ENCODE assay signal across 8 cellular contexts in the genomic region with DNA sequence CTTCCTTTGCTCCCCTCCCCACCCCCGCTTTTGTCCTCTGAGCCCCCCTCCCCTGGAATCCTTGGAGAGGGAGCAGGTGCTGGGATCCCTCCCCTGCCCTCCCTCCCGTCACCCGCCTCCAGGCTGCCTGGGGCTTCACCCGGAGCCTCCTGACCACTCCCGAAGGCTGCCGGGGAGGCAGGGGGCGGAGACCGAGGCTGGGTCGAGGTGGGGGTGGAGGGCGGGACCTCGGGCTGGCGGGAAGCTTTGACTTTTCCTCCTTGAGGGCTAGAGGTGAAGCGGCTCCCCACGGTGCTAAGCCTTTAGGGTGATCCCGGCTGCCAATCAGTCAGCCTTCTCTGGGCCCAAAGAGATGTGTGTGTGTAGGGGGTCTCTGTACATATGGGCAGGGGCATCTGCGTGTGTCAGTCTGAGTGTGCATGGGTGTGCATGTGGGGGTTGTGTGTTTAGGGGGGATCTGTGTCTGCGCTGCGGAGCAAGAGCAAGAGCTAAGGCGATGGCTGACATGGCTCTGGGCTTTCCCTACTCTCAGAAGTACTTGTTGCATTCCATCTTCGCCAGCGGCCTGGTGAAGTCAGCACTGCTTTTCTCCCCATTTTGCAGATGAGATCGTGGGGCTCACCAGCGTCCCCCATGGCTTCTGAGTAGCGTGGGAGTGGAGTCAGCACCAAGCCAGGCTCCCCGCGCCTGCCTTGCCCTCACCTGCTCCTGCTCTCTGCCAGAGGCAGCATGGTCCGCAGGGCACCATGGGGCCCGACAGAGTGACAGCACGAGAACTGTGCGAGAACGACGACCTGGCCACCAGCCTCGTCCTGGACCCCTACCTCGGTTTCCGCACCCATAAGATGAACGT. TPM values are rescaled to one million over a fixed set of nuclear protein-coding genes. Genes with fewer than 3 reads are reported as not detected.
DNase-seq lines count a peak whose midpoint lies in the region; ATAC-seq lines count a peak whose summit lies in the region.

No MANE protein-coding gene starts in this region.

- peaks cover 4 to 16% of the 10 kb centered on the region in 2 donors for H3K36me3 Mint-ChIP-seq in CD4-positive, alpha-beta memory T cell
- H3K36me3 Mint-ChIP-seq in activated naive CD4-positive, alpha-beta T cell treated with anti-CD3 and anti-CD28 coated beads, Interleukin-2, amount 50 U/mL, for 72 hours = peaks cover 0 to 7% of the 10 kb centered on the region in 2 donors

- H3K9me3 Mint-ChIP-seq in CD4-positive, alpha-beta memory T cell = peaks cover 0 to 5% (median 0%) of the 10 kb centered on the region in 8 donors
- no peaks in the 10 kb centered on the region for H3K9me3 Mint-ChIP-seq in activated naive CD4-positive, alpha-beta T cell treated with anti-CD3 and anti-CD28 coated beads, Interleukin-2, amount 50 U/mL, for 72 hours

- H3K27me3 Mint-ChIP-seq in CD4-positive, alpha-beta memory T cell = peaks cover 1 to 12% of the 10 kb centered on the region in 2 donors

- peaks cover 24% of the 10 kb centered on the region for H3K4me1 ChIP-seq in CD4-positive, alpha-beta memory T cell (ENCODE audit: insufficient read depth, low read length)

- no peak for ATAC-seq in activated naive CD4-positive, alpha-beta T cell treated with anti-CD3 and anti-CD28 coated beads, Interleukin-2, amount 50 U/mL, for 72 hours
- peak in 1 of 2 donors; percentile 6 for ATAC-seq in left cardiac atrium

- no peaks in the 10 kb centered on the region for H3K9me3 ChIP-seq in CD4-positive, alpha-beta memory T cell (ENCODE audit: control insufficient read depth in 1 of 2, low read length in 2 of 2)

- DNase-seq in CD4-positive, alpha-beta memory T cell = peak; percentile 15 to 56 (median 24)
- DNase-seq in KBM-7 (peak; percentile 35), RPMI8226 (peak; percentile 78), left cardiac atrium (peak; percentile 82), renal cortical epithelial cell (ENCODE audit: low read depth) (peak; percentile 37), retina (no peak), foreskin melanocyte (no peak)
- peak in 1 of 2 donors; percentile 69 for DNase-seq in activated naive CD4-positive, alpha-beta T cell treated with anti-CD3 and anti-CD28 coated beads, Interleukin-2, amount 50 U/mL, for 72 hours (ENCODE audit: low spot score in 2 of 2)

- CTCF ChIA-PET in CD4-positive, alpha-beta memory T cell (lab: Charles Lee; ENCODE audit: partially characterized antibody) = interaction anchor here (1.1 kb wide), 1 partner anchor 40 kb away, joined by 3 read pairs; no protein-coding TSS in a partner anchor

- H3K36me3 ChIP-seq in CD4-positive, alpha-beta memory T cell (ENCODE audit: insufficient read depth, low read length) = peaks cover 3% of the 10 kb centered on the region

- H3K27me3 ChIP-seq in CD4-positive, alpha-beta memory T cell (ENCODE audit: insufficient read depth, low read length) = no peaks in the 10 kb centered on the region

- H3K27ac Mint-ChIP-seq in CD4-positive, alpha-beta memory T cell = peak overlapping the region; percentile 76 to 97 (median 92)
- H3K27ac Mint-ChIP-seq in activated naive CD4-positive, alpha-beta T cell treated with anti-CD3 and anti-CD28 coated beads, Interleukin-2, amount 50 U/mL, for 72 hours = peak overlapping the region; percentile 84 to 97

- intact Hi-C loops in CD4-positive, alpha-beta memory T cell (cut with micrococcal nuclease) = no loop called here
- intact Hi-C loops in left cardiac atrium (cut with DNase I) = loop anchor here in 1 of 2 donors (5.0 kb wide), 1 partner anchor 41 kb away; a partner anchor contains a TSS

- peak overlapping the region; percentile 82 for H3K27ac ChIP-seq in CD4-positive, alpha-beta memory T cell (ENCODE audit: low read depth, low read length)

- H3K4me3 ChIP-seq in CD4-positive, alpha-beta memory T cell (ENCODE audit: low read length in 2 of 2) = peak overlapping the region in 1 of 2 donors; percentile 67

- in situ Hi-C loops in KBM-7 (cut with MboI; ENCODE audit: low pct_unique_long_range_greater_than_20kb, low sequenced_read_pairs) = no loop called here

- H3K4me1 Mint-ChIP-seq in CD4-positive, alpha-beta memory T cell = peaks cover 9 to 35% (median 18%) of the 10 kb centered on the region in 4 donors

- peak overlapping the region; percentile 74 to 87 (median 80) for H3K4me3 Mint-ChIP-seq in CD4-positive, alpha-beta memory T cell

- POLR2A ChIA-PET in CD4-positive, alpha-beta memory T cell (lab: Charles Lee; ENCODE audit: partially characterized antibody) = interaction anchor here (0.8 to 1.8 kb wide), 5 partner anchors 40 to 82 kb away, joined by 3 to 5 read pairs (median 5); a partner anchor contains a TSS

RNA-seq across cellular contexts. Expression of a gene that starts 1.7 kb away (rescaled TPM):
- total RNA-seq in CD4-positive, alpha-beta memory T cell = 10 to 100 TPM; 23.1 to 23.5 TPM
- polyA plus RNA-seq in CD4-positive, alpha-beta memory T cell = 1 to 10 TPM in 1 of 2 donors, under 1 TPM in 1; 0.60 to 1.5 TPM
- 10 to 100 TPM; 30.7 to 56.2 TPM for total RNA-seq in activated naive CD4-positive, alpha-beta T cell treated with anti-CD3 and anti-CD28 coated beads, Interleukin-2, amount 50 U/mL, for 72 hours
- 1 to 10 TPM; 6.7 to 6.9 TPM for total RNA-seq in left cardiac atrium
- total RNA-seq in renal cortical epithelial cell = 4.9 and 10.4 TPM in 2 replicates

RNA-seq across cellular contexts. Expression of a gene that starts 13.1 kb away (rescaled TPM):
- total RNA-seq in CD4-positive, alpha-beta memory T cell = under 1 TPM in 1 of 2 experiments, not detected in 1; 0.38 TPM
- not detected for polyA plus RNA-seq in CD4-positive, alpha-beta memory T cell
- total RNA-seq in activated naive CD4-positive, alpha-beta T cell treated with anti-CD3 and anti-CD28 coated beads, Interleukin-2, amount 50 U/mL, for 72 hours = under 1 TPM; 0.39 to 0.95 TPM
- total RNA-seq in left cardiac atrium (not detected), renal cortical epithelial cell (0.25 TPM in 1 of 2 replicates, not detected in the other)

RNA-seq across cellular contexts. Expression of a gene that starts 16.3 kb away (rescaled TPM):
- total RNA-seq in CD4-positive, alpha-beta memory T cell = 1 to 10 TPM in 1 of 2 experiments, under 1 TPM in 1; 0.87 to 1.3 TPM
- not detected for polyA plus RNA-seq in CD4-positive, alpha-beta memory T cell
- total RNA-seq in activated naive CD4-positive, alpha-beta T cell treated with anti-CD3 and anti-CD28 coated beads, Interleukin-2, amount 50 U/mL, for 72 hours = not detected
- total RNA-seq in left cardiac atrium (1 to 10 TPM; 3.1 to 3.6 TPM), renal cortical epithelial cell (not detected in 2 replicates)

RNA-seq across cellular contexts. Expression of a gene that starts 21.6 kb away (rescaled TPM):
- not detected for total RNA-seq in CD4-positive, alpha-beta memory T cell
- polyA plus RNA-seq in CD4-positive, alpha-beta memory T cell = not detected
- not detected for total RNA-seq in activated naive CD4-positive, alpha-beta T cell treated with anti-CD3 and anti-CD28 coated beads, Interleukin-2, amount 50 U/mL, for 72 hours
- not detected for total RNA-seq in left cardiac atrium
- not detected in 2 replicates for total RNA-seq in renal cortical epithelial cell

RNA-seq across cellular contexts. Expression of a gene that starts 28.8 kb away (rescaled TPM):
- total RNA-seq in CD4-positive, alpha-beta memory T cell = under 1 TPM; 0.32 to 0.47 TPM
- not detected for polyA plus RNA-seq in CD4-positive, alpha-beta memory T cell
- under 1 TPM in 1 of 2 donors, not detected in 1; 0.32 TPM for total RNA-seq in activated naive CD4-positive, alpha-beta T cell treated with anti-CD3 and anti-CD28 coated beads, Interleukin-2, amount 50 U/mL, for 72 hours
- not detected for total RNA-seq in left cardiac atrium
- 3.7 and 38.4 TPM in 2 replicates for total RNA-seq in renal cortical epithelial cell

Comparison
In these comparisons a context has a peak if more than half of its experiments do, and no peak if none do; other contexts are left out.
1. DNase-seq: peak in CD4-positive, alpha-beta memory T cell (5 of 5), KBM-7 (single experiment), RPMI8226 (single experiment), left cardiac atrium (single experiment) and renal cortical epithelial cell (single experiment); none in retina (single experiment) and foreskin melanocyte (single experiment).